Comparison of ENCODE assay signal across 8 cellular contexts in the genomic region with DNA sequence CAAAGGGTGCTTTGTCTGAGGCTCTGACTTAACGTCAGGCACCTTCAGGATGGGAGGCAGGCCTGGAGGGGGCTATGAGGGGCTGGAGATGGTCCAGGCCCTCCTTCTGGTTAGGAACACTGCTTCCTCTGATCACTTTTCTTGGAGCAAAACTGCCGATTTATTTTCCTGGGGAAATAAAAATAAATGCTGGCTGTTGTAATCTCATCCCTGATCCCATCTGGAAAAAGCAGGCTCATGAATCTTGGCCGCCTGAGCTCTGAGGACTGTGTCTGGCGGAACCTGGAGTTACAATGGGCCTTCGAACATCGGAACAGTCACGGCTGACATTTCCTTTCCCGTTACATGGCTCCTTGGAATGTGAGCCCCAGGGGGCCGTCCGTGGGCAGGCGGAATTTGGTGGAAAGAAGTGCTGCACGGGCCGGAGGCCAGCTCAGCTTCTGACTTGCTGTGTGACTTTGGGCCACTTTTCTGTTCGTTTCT.
DNase-seq lines count a peak whose midpoint lies in the region; ATAC-seq, FAIRE-seq and TF ChIP-seq lines count a peak whose summit lies in the region.

No MANE protein-coding gene starts in this region.

- CTCF ChIA-PET in HEK293 (lab: Yijun Ruan, JAX), result interaction anchor here (0.6 to 6.9 kb wide), 6 partner anchors 26 to 642 kb away, joined by 3 to 33 read pairs (median 4); partner anchors contain the start of gene ALAD

- POLR2A ChIA-PET in HEK293 (lab: Yijun Ruan, JAX), result no interaction called here

- no peak overlapping the region for H3K27ac ChIP-seq in HEK293 (ENCODE audit: extremely low read depth, low read depth, low read length)
- peak overlapping the region; percentile 98 for H3K27ac ChIP-seq in brain microvascular endothelial cell
- peak overlapping the region; percentile 74 for H3K27ac ChIP-seq in keratinocyte (ENCODE audit: control insufficient read depth, insufficient read depth, low read length)

- H3K4me3 Mint-ChIP-seq in stimulated activated effector memory CD8-positive, alpha-beta T cell treated with anti-CD3 and anti-CD28 coated beads, Interleukin-12 subunit alpha, Interleukin-12 subunit beta, amount 100 ng/mL, for 72 hours, result no peak overlapping the region

- H3K9me3 Mint-ChIP-seq in stimulated activated effector memory CD8-positive, alpha-beta T cell treated with anti-CD3 and anti-CD28 coated beads, Interleukin-12 subunit alpha, Interleukin-12 subunit beta, amount 100 ng/mL, for 72 hours, result no peaks in the 10 kb centered on the region

- H3K9me3 ChIP-seq in HEK293 (ENCODE audit: control insufficient read depth, insufficient read depth, low read depth, low read length), result no peaks in the 10 kb centered on the region
- H3K9me3 ChIP-seq in keratinocyte (ENCODE audit: control insufficient read depth, low read depth, low read length), result no peaks in the 10 kb centered on the region

- H3K4me2 ChIP-seq in keratinocyte (ENCODE audit: control insufficient read depth, extremely low read depth, insufficient read depth, low read depth, low read length), result no peak overlapping the region

- DNase-seq in brain microvascular endothelial cell (peak; percentile 91), keratinocyte (ENCODE audit: low read depth, low spot score) (no peak), HUDEP-2 (lab: John Stamatoyannopoulos, UW; ENCODE audit: unreplicated experiment in 76 of 76) (no peak)
- no peak for DNase-seq in stimulated activated effector memory CD8-positive, alpha-beta T cell treated with anti-CD3 and anti-CD28 coated beads, Interleukin-12 subunit alpha, Interleukin-12 subunit beta, amount 100 ng/mL, for 72 hours (ENCODE audit: low spot score in 2 of 2)

- H3K36me3 Mint-ChIP-seq in stimulated activated effector memory CD8-positive, alpha-beta T cell treated with anti-CD3 and anti-CD28 coated beads, Interleukin-12 subunit alpha, Interleukin-12 subunit beta, amount 100 ng/mL, for 72 hours, result no peaks in the 10 kb centered on the region

- no peaks in the 10 kb centered on the region for H3K27me3 ChIP-seq in brain microvascular endothelial cell (replicated peaks)
- no peaks in the 10 kb centered on the region for H3K27me3 ChIP-seq in keratinocyte (ENCODE audit: control insufficient read depth, extremely low read depth, insufficient read depth, low read length)

- no peak overlapping the region for H3K9ac ChIP-seq in keratinocyte (ENCODE audit: control insufficient read depth, extremely low read depth, insufficient read depth, low read length)

- H3K27ac Mint-ChIP-seq in stimulated activated effector memory CD8-positive, alpha-beta T cell treated with anti-CD3 and anti-CD28 coated beads, Interleukin-12 subunit alpha, Interleukin-12 subunit beta, amount 100 ng/mL, for 72 hours, result peak overlapping the region; percentile 90

- H3K9me1 ChIP-seq in keratinocyte (ENCODE audit: control insufficient read depth, extremely low read depth, insufficient read depth, low read length), result no peaks in the 10 kb centered on the region

- H3K4me3 ChIP-seq in HEK293 (ENCODE audit: low read depth, low read length), result no peak overlapping the region
- no peak overlapping the region for H3K4me3 ChIP-seq in brain microvascular endothelial cell (ENCODE audit: low read depth, low read length)
- H3K4me3 ChIP-seq in keratinocyte (ENCODE audit: control insufficient read depth in 2 of 3, extremely low read depth in 1 of 3, insufficient read depth in 2 of 3, low read depth in 1 of 3, low read length in 3 of 3), result no peak overlapping the region

- TF ChIP-seq CTCF in HEK293 (tag by site-specific recombination; IDR thresholded peaks at IDR 0.05) (no peak), brain microvascular endothelial cell (IDR thresholded peaks at IDR 0.05; ENCODE audit: low read depth, low read length, missing control alignments) (no peak), keratinocyte (optimal IDR thresholded peaks at IDR 0.05 in 1 of 3, IDR thresholded peaks at IDR 0.05 in 1 of 3, conservative IDR thresholded peaks at IDR 0.05 in 1 of 3; ENCODE audit: extremely low read depth in 1 of 3, insufficient read depth in 2 of 3, low read length in 3 of 3) (no peak)

- H3K4me1 Mint-ChIP-seq in stimulated activated effector memory CD8-positive, alpha-beta T cell treated with anti-CD3 and anti-CD28 coated beads, Interleukin-12 subunit alpha, Interleukin-12 subunit beta, amount 100 ng/mL, for 72 hours, result peaks cover 54% of the 10 kb centered on the region

- peaks cover 7% of the 10 kb centered on the region; the same call in 1 of the 2 replicates for H3K4me1 ChIP-seq in HEK293 (ENCODE audit: control insufficient read depth, insufficient read depth, low read length)
- H3K4me1 ChIP-seq in keratinocyte (ENCODE audit: control insufficient read depth, extremely low read depth, insufficient read depth, low read length), result peaks cover 43% of the 10 kb centered on the region

- dilution Hi-C loops in keratinocyte (cut with MboI; ENCODE audit: extremely low pct_ligation_motif_present, low sequenced_read_pairs), result no loop called here

- no peak for ATAC-seq in stimulated activated effector memory CD8-positive, alpha-beta T cell treated with anti-CD3 and anti-CD28 coated beads, Interleukin-12 subunit alpha, Interleukin-12 subunit beta, amount 100 ng/mL, for 72 hours
- no peak for ATAC-seq in GM21515 (IDR thresholded peaks at IDR 0.05; ENCODE audit: unreplicated experiment)
- no peak for ATAC-seq in GM18858 (IDR thresholded peaks at IDR 0.05; ENCODE audit: unreplicated experiment)
- ATAC-seq in GM19328 (IDR thresholded peaks at IDR 0.05; ENCODE audit: unreplicated experiment), result no peak

- no peaks in the 10 kb centered on the region for H3K79me2 ChIP-seq in keratinocyte (ENCODE audit: control insufficient read depth, insufficient read depth, low read length)

- no peaks in the 10 kb centered on the region for H4K20me1 ChIP-seq in keratinocyte (ENCODE audit: control insufficient read depth, extremely low read depth, insufficient read depth, low read length)

- in situ Hi-C loops in brain microvascular endothelial cell (cut with HindIII; ENCODE audit: low pct_ligation_motif_present, low sequenced_read_pairs), result no loop called here

- H2AFZ ChIP-seq in keratinocyte (ENCODE audit: control insufficient read depth, low read length), result peak overlapping the region; percentile 85

- H3K36me3 ChIP-seq in HEK293 (ENCODE audit: control insufficient read depth in 2 of 2, insufficient read depth in 1 of 2, low read length in 2 of 2), result no peaks in the 10 kb centered on the region
- H3K36me3 ChIP-seq in brain microvascular endothelial cell (replicated peaks), result no peaks in the 10 kb centered on the region
- no peaks in the 10 kb centered on the region for H3K36me3 ChIP-seq in keratinocyte (ENCODE audit: control insufficient read depth in 2 of 2, extremely low read depth in 1 of 2, insufficient read depth in 2 of 2, low read length in 2 of 2)

- FAIRE-seq in keratinocyte (lab: Jason Lieb, UNC), result no peak

TF ChIP-seq in HEK293, 187 proteins besides CTCF, POLR2A, EP300 and RAD21:
- TF ChIP-seq GLIS1 (tag by site-specific recombination; IDR thresholded peaks at IDR 0.05), result peak; percentile 39; the same call in 1 of the 2 replicates
- TF ChIP-seq TCF7L2 (IDR thresholded peaks at IDR 0.05; ENCODE audit: borderline replicate concordance, low read depth, low read length), result no peak
TF ChIP-seq in HEK293: peak in this region for 1.
